Comparison of ENCODE assay signal across 8 cellular contexts in the genomic region with DNA sequence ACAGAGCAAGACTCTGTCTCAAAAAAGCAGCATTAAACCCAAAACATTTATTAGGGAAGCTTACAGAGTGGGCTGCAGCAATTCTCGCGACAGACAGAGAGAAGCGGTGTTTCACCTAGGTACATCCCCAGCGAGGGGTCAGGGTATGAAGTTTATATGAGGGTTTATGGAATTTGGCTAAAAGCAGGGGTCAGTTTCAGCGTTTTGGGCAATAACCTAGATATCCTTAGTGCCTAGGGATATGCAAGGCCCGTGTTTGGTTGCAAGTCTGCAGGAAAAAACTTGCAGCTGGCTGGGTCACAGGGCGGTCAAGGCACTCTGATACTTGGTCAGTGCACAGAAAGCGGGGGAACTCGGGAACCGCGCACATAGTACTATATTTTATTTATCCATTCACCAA. TPM values are rescaled to one million over a fixed set of nuclear protein-coding genes. Genes with fewer than 3 reads are reported as not detected.
DNase-seq lines count a peak whose midpoint lies in the region; ATAC-seq and TF ChIP-seq lines count a peak whose summit lies in the region.

No MANE protein-coding gene starts in this region.

- TF ChIP-seq POLR2A in breast epithelium (IDR thresholded peaks at IDR 0.05), result no peak

- H4K20me1 ChIP-seq in DND-41 (ENCODE audit: insufficient read depth, low read length), result no peaks in the 10 kb centered on the region

- H2AFZ ChIP-seq in DND-41 (ENCODE audit: low read depth, low read length), result peak overlapping the region; percentile 79

- TF ChIP-seq CTCF in DND-41 (IDR thresholded peaks at IDR 0.05; ENCODE audit: borderline replicate concordance, extremely low read depth, low read length, poor library complexity, severe bottlenecking) (no peak), breast epithelium (IDR thresholded peaks at IDR 0.05) (no peak), mesothelial cell of epicardium (IDR thresholded peaks at IDR 0.05; ENCODE audit: unreplicated experiment) (no peak)

- H3K4me1 ChIP-seq in DND-41 (ENCODE audit: insufficient read depth, low read length) (peaks cover 23% of the 10 kb centered on the region), breast epithelium (peaks cover 0 to 7% of the 10 kb centered on the region in 2 donors)

- intact Hi-C loops in breast epithelium (cut with DNase I; ENCODE audit: low total_unique reads), result no loop called here
- intact Hi-C loops in posterior cingulate gyrus (cut with DNase I), result loop anchor here (5.0 kb wide), 1 partner anchor 48 kb away; a partner anchor contains a TSS

- no peak for ATAC-seq in DND-41 (ENCODE audit: insufficient read depth, low read depth)
- ATAC-seq in HG02571 (IDR thresholded peaks at IDR 0.05; ENCODE audit: unreplicated experiment), result no peak

- H3K4me3 ChIP-seq in DND-41 (ENCODE audit: low read depth in 1 of 2, low read length in 2 of 2), result peak overlapping the region; percentile 80 to 83; a peak in 3 of 4 replicates
- peak overlapping the region; percentile 90 to 96 (median 93) for H3K4me3 ChIP-seq in breast epithelium

- H3K27ac ChIP-seq in DND-41 (ENCODE audit: low read length) (peak overlapping the region; percentile 58), breast epithelium (peak overlapping the region in 1 of 2 donors; percentile 87)

- peaks cover 14% of the 10 kb centered on the region for H3K4me1 Mint-ChIP-seq in mesothelial cell of epicardium

- no peaks in the 10 kb centered on the region for H3K9me3 Mint-ChIP-seq in mesothelial cell of epicardium

- H3K9ac ChIP-seq in DND-41 (ENCODE audit: low read depth, low read length), result peak overlapping the region; percentile 68

- no peaks in the 10 kb centered on the region for H3K27me3 Mint-ChIP-seq in mesothelial cell of epicardium (ENCODE audit: low read depth)

- H3K36me3 ChIP-seq in DND-41 (ENCODE audit: insufficient read depth, low read length) (peaks cover 28% of the 10 kb centered on the region), breast epithelium (no peaks in the 10 kb centered on the region)

- peak overlapping the region; percentile 100 for H3K4me3 Mint-ChIP-seq in mesothelial cell of epicardium

- peaks cover 12% of the 10 kb centered on the region for H3K36me3 Mint-ChIP-seq in mesothelial cell of epicardium

- H3K9me3 ChIP-seq in DND-41 (ENCODE audit: insufficient read depth, low read length, severe bottlenecking), result no peaks in the 10 kb centered on the region
- no peaks in the 10 kb centered on the region for H3K9me3 ChIP-seq in breast epithelium

- peaks cover 30% of the 10 kb centered on the region for H3K79me2 ChIP-seq in DND-41 (ENCODE audit: insufficient read depth, low read length)

- peak overlapping the region; percentile 71 for H3K27ac Mint-ChIP-seq in mesothelial cell of epicardium

- H3K27me3 ChIP-seq in DND-41 (ENCODE audit: insufficient read depth, low read length, poor library complexity), result no peaks in the 10 kb centered on the region
- no peaks in the 10 kb centered on the region for H3K27me3 ChIP-seq in breast epithelium

- DNase-seq in DND-41 (no peak), M059J (ENCODE audit: low read depth) (peak; percentile 12), breast epithelium (ENCODE audit: low spot score in 2 of 2) (no peak), mesothelial cell of epicardium (ENCODE audit: low spot score in 2 of 2, unreplicated experiment in 2 of 2) (no peak), retina (no peak), posterior cingulate gyrus (no peak), 8988T (no peak)

- peak overlapping the region; percentile 67 for H3K4me2 ChIP-seq in DND-41 (ENCODE audit: insufficient read depth, low read length)

RNA-seq across cellular contexts. Expression of a gene that starts 0.6 kb away (rescaled TPM):
- total RNA-seq in M059J (2014; rRNA removed; shearing (Covaris generic)), result 48.2 and 61.4 TPM in 2 replicates
- total RNA-seq in breast epithelium, result 10 to 100 TPM; 22.9 to 31.9 (median 26.7) TPM
- 15.6 to 16.8 TPM (median 16.7 TPM) in 3 replicates for total RNA-seq in mesothelial cell of epicardium

RNA-seq across cellular contexts. Expression of a gene that starts 48.1 kb away (rescaled TPM):
- 32.7 and 56.5 TPM in 2 replicates for total RNA-seq in M059J (2014; rRNA removed; shearing (Covaris generic))
- total RNA-seq in breast epithelium (10 to 100 TPM; 23.1 to 27.9 (median 25.1) TPM), mesothelial cell of epicardium (41.2 to 42.4 TPM (median 42.0 TPM) in 3 replicates)

RNA-seq across cellular contexts. Expression of a gene that starts 48.5 kb away (rescaled TPM):
- 116 and 198 TPM in 2 replicates for total RNA-seq in M059J (2014; rRNA removed; shearing (Covaris generic))
- total RNA-seq in breast epithelium, result 100 to 1,000 TPM; 217 to 264 (median 254) TPM
- total RNA-seq in mesothelial cell of epicardium, result 441 to 458 TPM (median 442 TPM) in 3 replicates
